9 cellular contexts compared by ENCODE assay signal in the genomic region with DNA sequence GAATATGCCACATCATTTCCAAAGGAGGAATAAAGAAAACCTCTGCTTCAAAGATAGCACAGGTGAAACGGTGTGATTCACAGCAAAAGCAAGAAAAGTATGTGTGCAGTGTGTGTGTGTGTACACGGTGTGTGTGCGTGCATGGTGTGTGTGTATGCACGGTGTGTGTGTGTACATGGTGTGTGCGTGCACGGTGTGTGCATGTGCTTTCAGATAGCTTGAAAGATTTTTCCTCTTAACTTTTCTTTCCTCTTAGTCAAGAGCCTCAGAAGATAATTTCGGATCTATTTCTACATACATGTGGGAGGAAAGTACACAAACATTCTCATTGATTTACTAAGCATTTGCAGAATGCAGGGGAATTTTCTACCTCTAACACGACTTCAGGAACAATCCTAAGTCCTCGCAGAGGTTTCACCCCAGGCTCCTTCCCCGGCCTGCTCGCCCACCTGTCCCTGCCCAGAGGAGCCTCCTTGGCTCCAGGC. TPM values are rescaled to one million over a fixed set of nuclear protein-coding genes. Genes with fewer than 3 reads are reported as not detected.
DNase-seq lines count a peak whose midpoint lies in the region; ATAC-seq and TF ChIP-seq lines count a peak whose summit lies in the region.
"Had no signal": no experiment of that assay in that cellular context is flagged by ENCODE, and none has a peak within 500 bp of the region (broad histone marks: within the 10 kb centered on the region; RNA-seq: fewer than 3 reads in every experiment).

No MANE protein-coding gene starts in this region.

- intact Hi-C loops in activated CD4-positive, alpha-beta T cell treated with anti-CD3 and anti-CD28 coated beads, Interleukin-2, amount 10 ng/mL, durations not matched to agents 24 days and 14 days (cut with micrococcal nuclease): loop anchor here (5.0 kb wide), 1 partner anchor 1552 kb away; a partner anchor contains a TSS

- H3K36me3 Mint-ChIP-seq in glutamatergic neuron (ENCODE audit: unreplicated experiment) (no peaks in the 10 kb centered on the region), nephron (ENCODE audit: low read depth) (peaks cover 32% of the 10 kb centered on the region)
- peaks cover 1% of the 10 kb centered on the region for H3K36me3 Mint-ChIP-seq in activated CD4-positive, alpha-beta T cell treated with anti-CD3 and anti-CD28 coated beads, Interleukin-2, amount 10 ng/mL, durations not matched to agents 24 days and 14 days (ENCODE audit: low read depth)
- H3K36me3 Mint-ChIP-seq: CD8-positive, alpha-beta memory T cell had no signal

- peak; percentile 39 for DNase-seq in astrocyte of the hippocampus (ENCODE audit: low read depth, low spot score)
- DNase-seq in glutamatergic neuron: no peak
- DNase-seq in upper lobe of left lung: no peak
- no peak for DNase-seq in activated effector memory CD4-positive, alpha-beta T cell treated with Interleukin-2 at 50 U/mL for 16 hours
- DNase-seq in activated CD4-positive, alpha-beta T cell treated with anti-CD3 and anti-CD28 coated beads, Interleukin-2, amount 10 ng/mL, durations not matched to agents 24 days and 14 days: no peak
- DNase-seq in NCI-H345 treated with DMSO at 0.1 percent for 48 hours (lab: John Stamatoyannopoulos, UW; ENCODE audit: unreplicated experiment): no peak
- DNase-seq: CD8-positive, alpha-beta memory T cell had no signal

- ATAC-seq in upper lobe of left lung (ENCODE audit: low FRiP score in 2 of 2): no peak

- H3K27me3 Mint-ChIP-seq in glutamatergic neuron (ENCODE audit: unreplicated experiment): peaks cover 3% of the 10 kb centered on the region
- H3K27me3 Mint-ChIP-seq in nephron (ENCODE audit: low read depth): peaks cover 82% of the 10 kb centered on the region
- H3K27me3 Mint-ChIP-seq in activated CD4-positive, alpha-beta T cell treated with anti-CD3 and anti-CD28 coated beads, Interleukin-2, amount 10 ng/mL, durations not matched to agents 24 days and 14 days: peaks cover 43% of the 10 kb centered on the region

- H3K9me3 Mint-ChIP-seq in glutamatergic neuron (ENCODE audit: unreplicated experiment): peaks cover 6% of the 10 kb centered on the region
- no peaks in the 10 kb centered on the region for H3K9me3 Mint-ChIP-seq in nephron
- H3K9me3 Mint-ChIP-seq in activated CD4-positive, alpha-beta T cell treated with anti-CD3 and anti-CD28 coated beads, Interleukin-2, amount 10 ng/mL, durations not matched to agents 24 days and 14 days: no peaks in the 10 kb centered on the region
- H3K9me3 Mint-ChIP-seq: activated T-helper 1 cell treated with anti-CD3 and anti-CD28 coated beads, Interleukin-12 subunit alpha, Interleukin-12 subunit beta, Interleukin-2, Interleukin-4 antibody, amounts not matched to agents 30 ng/mL and 10 ng/mL and 1 ng/mL, durations not matched to agents 14 hours and 24 hours and 36 hours had no signal

- peaks cover 0 to 13% (median 1%) of the 10 kb centered on the region in 4 donors for H3K27me3 ChIP-seq in upper lobe of left lung

- H3K27ac ChIP-seq in upper lobe of left lung: peak overlapping the region in 2 of 4 donors; percentile 65 to 83

- TF ChIP-seq CTCF in glutamatergic neuron (IDR thresholded peaks at IDR 0.05; ENCODE audit: partially characterized antibody, unreplicated experiment) (no peak), nephron (IDR thresholded peaks at IDR 0.05; ENCODE audit: unreplicated experiment in 3 of 3) (no peak), upper lobe of left lung (IDR thresholded peaks at IDR 0.05) (no peak)

- TF ChIP-seq POLR2A in upper lobe of left lung (IDR thresholded peaks at IDR 0.05): no peak

- H3K4me3 Mint-ChIP-seq in glutamatergic neuron (ENCODE audit: unreplicated experiment): peak overlapping the region; percentile 96
- peak overlapping the region; percentile 90 to 95 (median 94) for H3K4me3 Mint-ChIP-seq in nephron
- no peak overlapping the region for H3K4me3 Mint-ChIP-seq in activated CD4-positive, alpha-beta T cell treated with anti-CD3 and anti-CD28 coated beads, Interleukin-2, amount 10 ng/mL, durations not matched to agents 24 days and 14 days
- H3K4me3 Mint-ChIP-seq: activated T-helper 1 cell treated with anti-CD3 and anti-CD28 coated beads, Interleukin-12 subunit alpha, Interleukin-12 subunit beta, Interleukin-2, Interleukin-4 antibody, amounts not matched to agents 30 ng/mL and 10 ng/mL and 1 ng/mL, durations not matched to agents 14 hours and 24 hours and 36 hours had no signal

- H3K27ac Mint-ChIP-seq in glutamatergic neuron (ENCODE audit: unreplicated experiment) (no peak overlapping the region), nephron (peak overlapping the region; percentile 85 to 93 (median 91))
- H3K27ac Mint-ChIP-seq in activated CD4-positive, alpha-beta T cell treated with anti-CD3 and anti-CD28 coated beads, Interleukin-2, amount 10 ng/mL, durations not matched to agents 24 days and 14 days: no peak overlapping the region
- H3K27ac Mint-ChIP-seq: activated T-helper 1 cell treated with anti-CD3 and anti-CD28 coated beads, Interleukin-12 subunit alpha, Interleukin-12 subunit beta, Interleukin-2, Interleukin-4 antibody, amounts not matched to agents 30 ng/mL and 10 ng/mL and 1 ng/mL, durations not matched to agents 14 hours and 24 hours and 36 hours; CD8-positive, alpha-beta memory T cell had no signal

- H3K4me3 ChIP-seq in upper lobe of left lung: peak overlapping the region in 3 of 4 donors; percentile 58 to 65 (median 59)

- H3K9me3 ChIP-seq in upper lobe of left lung: no peaks in the 10 kb centered on the region

- peaks cover 4 to 37% (median 13%) of the 10 kb centered on the region in 4 donors for H3K4me1 ChIP-seq in upper lobe of left lung

- H3K4me1 Mint-ChIP-seq in glutamatergic neuron (ENCODE audit: low read depth, unreplicated experiment) (peaks cover 16% of the 10 kb centered on the region), nephron (peaks cover 44% of the 10 kb centered on the region)
- H3K4me1 Mint-ChIP-seq in activated CD4-positive, alpha-beta T cell treated with anti-CD3 and anti-CD28 coated beads, Interleukin-2, amount 10 ng/mL, durations not matched to agents 24 days and 14 days: peaks cover 6% of the 10 kb centered on the region

- TF ChIP-seq EP300 in upper lobe of left lung (IDR thresholded peaks at IDR 0.05): no peak

- no peaks in the 10 kb centered on the region for H3K36me3 ChIP-seq in upper lobe of left lung

- 48 to 52% methylated on average over 11 of the region's 11 CpGs for WGBS in upper lobe of left lung, 2 donors

RNA-seq across cellular contexts. Expression of a gene that starts 2.9 kb away (rescaled TPM):
- total RNA-seq in glutamatergic neuron (ENCODE audit: unreplicated experiment) (7.4 TPM), upper lobe of left lung (10 to 100 TPM; 36.7 to 83.7 (median 64.1) TPM)
- not detected in 2 replicates for total RNA-seq in activated CD4-positive, alpha-beta T cell treated with anti-CD3 and anti-CD28 coated beads, Interleukin-2, amount 10 ng/mL, durations not matched to agents 24 days and 14 days
- total RNA-seq: activated T-helper 1 cell treated with anti-CD3 and anti-CD28 coated beads, Interleukin-12 subunit alpha, Interleukin-12 subunit beta, Interleukin-2, Interleukin-4 antibody, amounts not matched to agents 30 ng/mL and 10 ng/mL and 1 ng/mL, durations not matched to agents 14 hours and 24 hours and 36 hours had no signal

Comparison
In these comparisons a context has a peak if more than half of its experiments do, and no peak if none do; other contexts are left out.
1. H3K27ac Mint-ChIP-seq: peak in nephron (3 of 3); none in glutamatergic neuron (single experiment) and activated CD4-positive, alpha-beta T cell treated with anti-CD3 and anti-CD28 coated beads, Interleukin-2, amount 10 ng/mL, durations not matched to agents 24 days and 14 days (single experiment).